ENCODE assay signal across 18 cellular contexts in genomic region chr14:36485773-36486172, GRCh38. TPM values are rescaled to one million over a fixed set of nuclear protein-coding genes. Genes with fewer than 3 reads are reported as not detected.
DNase-seq lines count a peak whose midpoint lies in the region; ATAC-seq lines count a peak whose summit lies in the region.
"Had no signal": no experiment of that assay in that cellular context is flagged by ENCODE, and none has a peak within 500 bp of the region (broad histone marks: within the 10 kb centered on the region; RNA-seq: fewer than 3 reads in every experiment).

No MANE protein-coding gene starts in this region.

- intact Hi-C loops in sciatic nerve (cut with DNase I): no loop called here

- ATAC-seq in GM18858 (IDR thresholded peaks at IDR 0.05; ENCODE audit: unreplicated experiment) (peak; percentile 72), GM19463 (IDR thresholded peaks at IDR 0.05; ENCODE audit: unreplicated experiment) (peak; percentile 58), HG03175 (IDR thresholded peaks at IDR 0.05; ENCODE audit: unreplicated experiment) (peak; percentile 58), sciatic nerve (no peak), HG03571 (IDR thresholded peaks at IDR 0.05; ENCODE audit: unreplicated experiment) (no peak), GM19035 (IDR thresholded peaks at IDR 0.05; ENCODE audit: unreplicated experiment) (no peak)
- ATAC-seq: PC-3 had no signal

- DNase-seq in sciatic nerve (ENCODE audit: low spot score): no peak
- no peak for DNase-seq in NCI-H524 treated with DMSO at 0.1 percent for 48 hours (lab: John Stamatoyannopoulos, UW)
- DNase-seq: C1 segment of cervical spinal cord; CD8-positive, alpha-beta memory T cell; KBM-7; NCI-H1694 treated with DMSO at 0.1 percent for 48 hours; NCI-H510A; NCI-H82; PC-3; RPMI8226; SHP77 treated with DMSO at 0.1 percent for 48 hours; SK-N-SH had no signal

RNA-seq across cellular contexts. Expression of gene NKX2-1, which starts 34.3 kb away (rescaled TPM):
- 0.22 TPM for total RNA-seq in sciatic nerve
- total RNA-seq: CD8-positive, alpha-beta memory T cell; HepG2; PC-3 had no signal

Comparison
In these comparisons a context has a peak if more than half of its experiments do, and no peak if none do; other contexts are left out.
1. ATAC-seq: peak in GM18858 (single experiment), GM19463 (single experiment) and HG03175 (single experiment); none in sciatic nerve (single experiment), HG03571 (single experiment) and GM19035 (single experiment).